ENCODE assay signal across 26 cellular contexts in genomic region chr20:58841539-58842264, GRCh38. TPM values are rescaled to one million over a fixed set of nuclear protein-coding genes. Genes with fewer than 3 reads are reported as not detected.
DNase-seq lines count a peak whose midpoint lies in the region; TF ChIP-seq lines count a peak whose summit lies in the region.
"Had no signal": no experiment of that assay in that cellular context is flagged by ENCODE, and none has a peak within 500 bp of the region (broad histone marks: within the 10 kb centered on the region; RNA-seq: fewer than 3 reads in every experiment).

No MANE protein-coding gene starts in this region.

- H3K36me3 Mint-ChIP-seq in activated CD4-positive, alpha-beta T cell treated with anti-CD3 and anti-CD28 coated beads, Interleukin-2, amount 10 ng/mL, durations not matched to agents 7 days and 5 days (ENCODE audit: low read depth): peaks cover 1% of the 10 kb centered on the region
- peaks cover 30% of the 10 kb centered on the region for H3K36me3 Mint-ChIP-seq in endodermal cell (ENCODE audit: low read depth)
- H3K36me3 Mint-ChIP-seq: activated CD4-positive, alpha-beta memory T cell treated with anti-CD3 and anti-CD28 coated beads for 36 hours had no signal

- no peak for DNase-seq in activated CD4-positive, alpha-beta T cell treated with anti-CD3 and anti-CD28 coated beads, Interleukin-2, amount 10 ng/mL, durations not matched to agents 7 days and 5 days
- no peak for DNase-seq in activated CD4-positive, alpha-beta T cell treated with anti-CD3 and anti-CD28 coated beads for 48 hours
- DNase-seq in endodermal cell (peak; percentile 64), mesendoderm (peak; percentile 41), activated gamma-delta T cell treated with Interleukin-2 at 50 U/mL for 16 hours (no peak), NCI-H1930 (lab: John Stamatoyannopoulos, UW) (no peak), GOT3 (lab: John Stamatoyannopoulos, UW) (no peak), esophagus muscularis mucosa (ENCODE audit: extremely low spot score) (no peak)
- DNase-seq: 8988T; activated CD4-positive, alpha-beta memory T cell treated with anti-CD3 and anti-CD28 coated beads for 36 hours; activated CD8-positive, alpha-beta memory T cell treated with anti-CD3 and anti-CD28 coated beads, Interleukin-2, amount 50 U/mL, for 48 hours; activated naive CD8-positive, alpha-beta T cell treated with anti-CD3 and anti-CD28 coated beads, Interleukin-2, amount 10 ng/mL, durations not matched to agents 7 days and 5 days; CD4-positive, alpha-beta T cell; central memory CD4-positive, alpha-beta T cell; EL; left cardiac atrium; NCI-H1417; NCI-H446; NCI-H82; posterior cingulate gyrus; SJCRH30; stimulated activated CD4-positive, alpha-beta T cell treated with anti-CD3 and anti-CD28 coated beads, Interleukin-12 subunit alpha, Interleukin-12 subunit beta, amount 100 ng/mL, for 4 hours; stimulated activated CD4-positive, alpha-beta T cell treated with anti-CD3 and anti-CD28 coated beads, Interleukin-4, amount 100 ng/mL, for 1 hour had no signal

- TF ChIP-seq POLR2A in esophagus muscularis mucosa (IDR thresholded peaks at IDR 0.05; ENCODE audit: low read depth): no peak

- H3K4me1 Mint-ChIP-seq in activated CD4-positive, alpha-beta T cell treated with anti-CD3 and anti-CD28 coated beads, Interleukin-2, amount 10 ng/mL, durations not matched to agents 7 days and 5 days: peaks cover 20% of the 10 kb centered on the region
- H3K4me1 Mint-ChIP-seq in endodermal cell: peaks cover 35% of the 10 kb centered on the region

- TF ChIP-seq EP300 in esophagus muscularis mucosa (IDR thresholded peaks at IDR 0.05): no peak

- H2AK5ac ChIP-seq in mesendoderm (ENCODE audit: low read length): no peak overlapping the region

- no peak overlapping the region for H3K18ac ChIP-seq in mesendoderm (ENCODE audit: low read length)

- CTCF ChIA-PET in activated CD4-positive, alpha-beta T cell treated with anti-CD3 and anti-CD28 coated beads, Interleukin-2, amount 10 ng/mL, durations not matched to agents 7 days and 5 days (lab: Charles Lee): no interaction called here

- H3K27ac ChIP-seq in endodermal cell (ENCODE audit: low read depth, low read length): no peak overlapping the region
- no peak overlapping the region for H3K27ac ChIP-seq in mesendoderm (ENCODE audit: low read depth, low read length)
- H3K27ac ChIP-seq in esophagus muscularis mucosa (replicated peaks in 1 of 4): no peak overlapping the region
- H3K27ac ChIP-seq: SJCRH30 had no signal

- no peak overlapping the region for H3K56ac ChIP-seq in mesendoderm (ENCODE audit: low read length)

- H3K4me1 ChIP-seq in endodermal cell (ENCODE audit: control insufficient read depth, insufficient read depth, low read length) (no peaks in the 10 kb centered on the region), mesendoderm (ENCODE audit: control insufficient read depth, low read depth, low read length) (peaks cover 6% of the 10 kb centered on the region), esophagus muscularis mucosa (peaks cover 0 to 27% (median 20%) of the 10 kb centered on the region in 4 donors)
- H3K4me1 ChIP-seq: HAP-1, SJCRH30 had no signal

- peaks cover 68% of the 10 kb centered on the region for H3K79me2 ChIP-seq in mesendoderm (ENCODE audit: control insufficient read depth, insufficient read depth, low read length)

- no peak overlapping the region for H3K4me2 ChIP-seq in mesendoderm (ENCODE audit: low read length)

- H3K4me3 ChIP-seq in endodermal cell (ENCODE audit: low read length) (peak overlapping the region; percentile 9), mesendoderm (ENCODE audit: low read length) (no peak overlapping the region), esophagus muscularis mucosa (no peak overlapping the region)
- H3K4me3 ChIP-seq: HAP-1, SJCRH30 had no signal

- H2BK5ac ChIP-seq in mesendoderm (ENCODE audit: low read length): no peak overlapping the region

- H3K27me3 ChIP-seq in endodermal cell (ENCODE audit: control insufficient read depth, insufficient read depth, low read length, poor library complexity, severe bottlenecking) (peaks cover 61% of the 10 kb centered on the region), mesendoderm (ENCODE audit: insufficient read depth, low read length, poor library complexity) (peaks cover 7% of the 10 kb centered on the region), esophagus muscularis mucosa (peaks cover 0 to 78% (median 14%) of the 10 kb centered on the region in 4 donors)

- H2BK15ac ChIP-seq in mesendoderm (replicated peaks; ENCODE audit: low read depth): no peak overlapping the region

- H3K79me1 ChIP-seq in mesendoderm (ENCODE audit: low read length): no peaks in the 10 kb centered on the region

- H3K27me3 Mint-ChIP-seq in activated CD4-positive, alpha-beta T cell treated with anti-CD3 and anti-CD28 coated beads, Interleukin-2, amount 10 ng/mL, durations not matched to agents 7 days and 5 days: peaks cover 79% of the 10 kb centered on the region
- H3K27me3 Mint-ChIP-seq in endodermal cell (ENCODE audit: insufficient read depth): peaks cover 53% of the 10 kb centered on the region

- no peaks in the 10 kb centered on the region for H3K9me3 ChIP-seq in endodermal cell (ENCODE audit: control insufficient read depth, low read length)
- no peaks in the 10 kb centered on the region for H3K9me3 ChIP-seq in esophagus muscularis mucosa
- H3K9me3 ChIP-seq: HAP-1, SJCRH30 had no signal

- no peak overlapping the region for H3K4ac ChIP-seq in mesendoderm (ENCODE audit: low read depth, low read length)

- WGBS in endodermal cell (ENCODE audit: insufficient coverage in 1 of 2, insufficient read length in 1 of 2), 2 experiments: 51 to 55% methylated on average over 47 to 58 of the region's 58 CpGs
- WGBS in mesendoderm (ENCODE audit: extremely low coverage, insufficient coverage, low lambda C conversion rate): no CpG with 5 or more reads among the region's 58 CpGs
- 35% methylated on average over 40 of the region's 58 CpGs for WGBS in esophagus muscularis mucosa

- TF ChIP-seq CTCF in endodermal cell (conservative IDR thresholded peaks at IDR 0.05) (no peak), esophagus muscularis mucosa (IDR thresholded peaks at IDR 0.05) (no peak)

- POLR2A ChIA-PET in activated CD4-positive, alpha-beta T cell treated with anti-CD3 and anti-CD28 coated beads, Interleukin-2, amount 10 ng/mL, durations not matched to agents 7 days and 5 days (lab: Charles Lee): no interaction called here

- H3K23ac ChIP-seq in mesendoderm (ENCODE audit: low read length): no peak overlapping the region

- H3K9ac ChIP-seq in endodermal cell (ENCODE audit: extremely low read depth, low read length, poor library complexity, severe bottlenecking) (no peak overlapping the region), mesendoderm (ENCODE audit: low read length) (no peak overlapping the region)

- no peak overlapping the region for H3K27ac Mint-ChIP-seq in activated CD4-positive, alpha-beta T cell treated with anti-CD3 and anti-CD28 coated beads, Interleukin-2, amount 10 ng/mL, durations not matched to agents 7 days and 5 days
- H3K27ac Mint-ChIP-seq in endodermal cell: no peak overlapping the region
- H3K27ac Mint-ChIP-seq: activated CD4-positive, alpha-beta memory T cell treated with anti-CD3 and anti-CD28 coated beads for 36 hours; activated naive CD8-positive, alpha-beta T cell treated with anti-CD3 and anti-CD28 coated beads, Interleukin-2, amount 10 ng/mL, durations not matched to agents 7 days and 5 days; CD4-positive, alpha-beta T cell; dendritic cell treated with granulocyte-macrophage colony-stimulating factor and Interleukin-4, amounts not matched to agents 40 ng/mL and 50 ng/mL, for 4 days had no signal

- intact Hi-C loops in esophagus muscularis mucosa (cut with DNase I): no loop called here

- no peak overlapping the region for H4K5ac ChIP-seq in mesendoderm (ENCODE audit: low read length)

- no peaks in the 10 kb centered on the region for H3K9me3 Mint-ChIP-seq in activated CD4-positive, alpha-beta T cell treated with anti-CD3 and anti-CD28 coated beads, Interleukin-2, amount 10 ng/mL, durations not matched to agents 7 days and 5 days
- no peaks in the 10 kb centered on the region for H3K9me3 Mint-ChIP-seq in endodermal cell
- H3K9me3 Mint-ChIP-seq: activated CD4-positive, alpha-beta memory T cell treated with anti-CD3 and anti-CD28 coated beads for 36 hours; activated naive CD8-positive, alpha-beta T cell treated with anti-CD3 and anti-CD28 coated beads, Interleukin-2, amount 10 ng/mL, durations not matched to agents 7 days and 5 days; CD4-positive, alpha-beta T cell had no signal

- H2BK120ac ChIP-seq in mesendoderm (ENCODE audit: low read depth, low read length): no peak overlapping the region

- H4K8ac ChIP-seq in mesendoderm (ENCODE audit: low read depth, low read length): no peak overlapping the region

- peak overlapping the region; percentile 4 for H3K4me3 Mint-ChIP-seq in activated CD4-positive, alpha-beta T cell treated with anti-CD3 and anti-CD28 coated beads, Interleukin-2, amount 10 ng/mL, durations not matched to agents 7 days and 5 days
- peak overlapping the region; percentile 56 for H3K4me3 Mint-ChIP-seq in endodermal cell
- H3K4me3 Mint-ChIP-seq: activated CD4-positive, alpha-beta memory T cell treated with anti-CD3 and anti-CD28 coated beads for 36 hours; activated naive CD8-positive, alpha-beta T cell treated with anti-CD3 and anti-CD28 coated beads, Interleukin-2, amount 10 ng/mL, durations not matched to agents 7 days and 5 days; CD4-positive, alpha-beta T cell; dendritic cell treated with granulocyte-macrophage colony-stimulating factor and Interleukin-4, amounts not matched to agents 40 ng/mL and 50 ng/mL, for 4 days had no signal

- H3K36me3 ChIP-seq in endodermal cell (ENCODE audit: control insufficient read depth, insufficient read depth, low read length) (peaks cover 23% of the 10 kb centered on the region), mesendoderm (ENCODE audit: control insufficient read depth, insufficient read depth, low read length) (peaks cover 3% of the 10 kb centered on the region), esophagus muscularis mucosa (no peaks in the 10 kb centered on the region)
- H3K36me3 ChIP-seq: HAP-1, SJCRH30 had no signal

RNA-seq across cellular contexts. Expression of gene GNAS-AS1, which starts 9.0 kb away (rescaled TPM):
- total RNA-seq in activated CD4-positive, alpha-beta T cell treated with anti-CD3 and anti-CD28 coated beads, Interleukin-2, amount 10 ng/mL, durations not matched to agents 7 days and 5 days: 1 to 10 TPM in 1 of 2 experiments, under 1 TPM in 1; 0.96 to 1.5 TPM
- total RNA-seq in endodermal cell (1 to 10 TPM; 9.3 to 9.7 TPM), esophagus muscularis mucosa (under 1 TPM in 3 of 4 donors, not detected in 1; 0.13 to 0.42 (median 0.23) TPM)
- 3.9 TPM for polyA plus RNA-seq in endodermal cell (2013, experiment 1 of 2)
- 2.5 TPM for polyA plus RNA-seq in endodermal cell (2013, experiment 2 of 2)
- polyA plus RNA-seq in mesendoderm (2013, experiment 1 of 2): 1.6 TPM
- polyA plus RNA-seq in mesendoderm (2013, experiment 2 of 2): 1.6 TPM
- total RNA-seq: CD4-positive, alpha-beta T cell; HT-29; SJCRH30 had no signal

RNA-seq across cellular contexts. Expression of gene GNAS, which starts 10.8 kb away (rescaled TPM):
- total RNA-seq in activated CD4-positive, alpha-beta T cell treated with anti-CD3 and anti-CD28 coated beads, Interleukin-2, amount 10 ng/mL, durations not matched to agents 7 days and 5 days: 1,000 to 10,000 TPM; 1,022 to 1,326 TPM
- total RNA-seq in endodermal cell: 1,000 to 10,000 TPM; 1,246 to 1,267 TPM
- polyA plus RNA-seq in endodermal cell (2013, experiment 1 of 2): 1,275 TPM
- 1,251 TPM for polyA plus RNA-seq in endodermal cell (2013, experiment 2 of 2)
- 871 TPM for polyA plus RNA-seq in mesendoderm (2013, experiment 1 of 2)
- 882 TPM for polyA plus RNA-seq in mesendoderm (2013, experiment 2 of 2)
- 100 to 1,000 TPM; 679 to 875 (median 782) TPM for total RNA-seq in esophagus muscularis mucosa

Comparison
In these comparisons a context has a peak if more than half of its experiments do, and no peak if none do; other contexts are left out.
1. DNase-seq: peak in endodermal cell (single experiment) and mesendoderm (single experiment); none in activated CD4-positive, alpha-beta T cell treated with anti-CD3 and anti-CD28 coated beads, Interleukin-2, amount 10 ng/mL, durations not matched to agents 7 days and 5 days (single experiment), activated CD4-positive, alpha-beta T cell treated with anti-CD3 and anti-CD28 coated beads for 48 hours (single experiment), activated gamma-delta T cell treated with Interleukin-2 at 50 U/mL for 16 hours (single experiment), NCI-H1930 (0 of 2), GOT3 (single experiment) and esophagus muscularis mucosa (single experiment).
2. RNA of gene GNAS-AS1, which starts 9.0 kb away (total RNA-seq): 9.3 to 9.7 TPM in endodermal cell; 0.96 to 1.5 TPM in activated CD4-positive, alpha-beta T cell treated with anti-CD3 and anti-CD28 coated beads, Interleukin-2, amount 10 ng/mL, durations not matched to agents 7 days and 5 days and 0.13 to 0.42 TPM in esophagus muscularis mucosa; every median in the first group is over 4 times any median in the second.